In the genomic region with DNA sequence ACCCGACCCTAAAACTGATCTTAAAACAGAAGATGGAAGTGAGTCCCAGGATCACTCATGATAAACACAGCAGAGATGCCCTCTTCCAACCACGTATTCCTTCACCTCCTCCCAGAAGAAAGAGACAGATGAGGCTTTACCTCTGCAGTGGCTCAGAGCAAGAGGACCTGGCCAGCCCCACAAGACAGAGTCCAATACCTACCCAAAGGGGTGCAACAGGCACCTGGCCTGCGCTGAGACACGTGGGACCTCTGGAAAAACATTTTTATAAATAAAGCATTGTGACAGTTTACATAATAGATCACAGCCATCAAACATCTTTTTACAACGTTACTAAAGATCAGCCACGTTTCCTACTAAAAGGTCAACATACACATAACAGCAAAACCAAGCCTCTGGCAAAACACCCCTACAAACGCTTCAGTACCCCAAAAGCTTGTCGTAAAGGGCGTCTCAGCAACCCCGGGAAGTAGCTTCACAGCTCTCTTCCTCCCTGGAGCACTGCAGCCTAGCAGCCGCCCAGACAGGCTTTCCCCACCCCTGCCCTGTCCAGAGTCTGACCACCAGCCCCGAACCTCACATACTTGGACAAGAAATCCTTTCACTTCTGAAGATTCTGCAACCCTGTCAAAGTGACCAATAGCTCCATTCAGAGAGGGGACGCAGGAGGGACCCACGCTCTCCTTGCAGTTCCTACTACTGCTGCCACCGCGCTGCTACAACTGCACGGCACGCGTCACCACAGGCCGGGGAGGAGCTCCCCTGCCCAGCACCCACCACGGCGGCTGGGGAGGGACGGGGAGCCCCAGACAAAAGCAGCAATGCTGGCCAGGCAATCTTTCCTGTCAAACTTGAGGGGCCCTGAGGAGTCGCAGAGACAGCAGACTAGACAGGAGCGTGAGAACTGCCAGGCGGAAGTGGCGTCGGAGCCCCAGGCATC, we compare ENCODE assay signal across 10 cellular contexts. TPM values are rescaled to one million over a fixed set of nuclear protein-coding genes. Genes with fewer than 3 reads are reported as not detected.
DNase-seq lines count a peak whose midpoint lies in the region; ATAC-seq and TF ChIP-seq lines count a peak whose summit lies in the region.
"Had no signal": no experiment of that assay in that cellular context is flagged by ENCODE, and none has a peak within 500 bp of the region (broad histone marks: within the 10 kb centered on the region; RNA-seq: fewer than 3 reads in every experiment).

No MANE protein-coding gene starts in this region.

- H3K36me3 ChIP-seq in SK-N-SH (replicated peaks in 1 of 2; ENCODE audit: control insufficient read depth in 1 of 2, insufficient read depth in 2 of 2, low read length in 1 of 2), result peaks cover 0 to 5% of the 10 kb centered on the region in 2 experiments

- no peak for ATAC-seq in SK-N-SH treated with all-trans-retinoic acid at 6 μM for 48 hours
- no peak for ATAC-seq in T-cell (replicated peaks in 1 of 4)
- ATAC-seq in stimulated activated effector memory CD8-positive, alpha-beta T cell treated with anti-CD3 and anti-CD28 coated beads, Interleukin-12 subunit alpha, Interleukin-12 subunit beta, amount 100 ng/mL, for 72 hours, result no peak

- POLR2A ChIA-PET in SK-N-SH (lab: Yijun Ruan, JAX), result interaction anchor here (1.3 kb wide), 1 partner anchor 59 kb away, joined by 3 read pairs; no protein-coding TSS in a partner anchor
- POLR2A ChIA-PET in T-cell (lab: Charles Lee), result interaction anchor here in 1 of 2 donors (0.6 kb wide), 1 partner anchor 501 kb away, joined by 3 read pairs; no protein-coding TSS in a partner anchor

- H3F3A ChIP-seq in SK-N-SH (replicated peaks; ENCODE audit: insufficient read depth), result peaks cover 6% of the 10 kb centered on the region

- DNase-seq in SK-N-SH (no peak), T-cell (no peak), fibroblast of the aortic adventitia (ENCODE audit: low read depth) (peak; percentile 8), activated gamma-delta T cell (lab: John Stamatoyannopoulos, UW) (no peak), NCI-H82 (lab: John Stamatoyannopoulos, UW) (no peak)
- no peak for DNase-seq in stimulated activated effector memory CD8-positive, alpha-beta T cell treated with anti-CD3 and anti-CD28 coated beads, Interleukin-12 subunit alpha, Interleukin-12 subunit beta, amount 100 ng/mL, for 72 hours (ENCODE audit: low spot score in 2 of 2)
- no peak for DNase-seq in NK-92 treated with Interleukin-12 subunit alpha and Interleukin-12 subunit beta, amount 100 ng/mL, for 24 hours (lab: John Stamatoyannopoulos, UW)
- DNase-seq: activated CD8-positive, alpha-beta memory T cell treated with anti-CD3 and anti-CD28 coated beads, Interleukin-2, amount 50 U/mL, for 4 hours; NCI-H446 had no signal

- H3K9me3 ChIP-seq in SK-N-SH, result no peaks in the 10 kb centered on the region

- no peak for TF ChIP-seq CTCF in SK-N-SH (IDR thresholded peaks at IDR 0.05)
- TF ChIP-seq CTCF in fibroblast of the aortic adventitia (IDR thresholded peaks at IDR 0.05; ENCODE audit: insufficient read depth, low read length), result no peak

- TF ChIP-seq EP300 in SK-N-SH (IDR thresholded peaks at IDR 0.05; ENCODE audit: borderline replicate concordance in 1 of 2, low read depth in 1 of 2, low read length in 1 of 2), result no peak

- WGBS in SK-N-SH (ENCODE audit: low lambda C conversion rate), result 93% methylated on average over 20 of the region's 28 CpGs

- H3K79me2 ChIP-seq in SK-N-SH (ENCODE audit: insufficient read depth), result peaks cover 54% of the 10 kb centered on the region

- no peak overlapping the region; a peak in 1 of 4 replicates for H3K4me3 ChIP-seq in SK-N-SH (ENCODE audit: low read depth in 2 of 2, low read length in 1 of 2)
- H3K4me3 ChIP-seq in fibroblast of the aortic adventitia (ENCODE audit: low read depth, low read length), result peak overlapping the region; percentile 62

- no peaks in the 10 kb centered on the region for H3K9me2 ChIP-seq in SK-N-SH

- no peaks in the 10 kb centered on the region for H3K27me3 Mint-ChIP-seq in T-cell

- H4K20me1 ChIP-seq in SK-N-SH (ENCODE audit: insufficient read depth), result peaks cover 55% of the 10 kb centered on the region

- H3K27ac ChIP-seq in SK-N-SH (ENCODE audit: low read depth in 2 of 2, low read length in 1 of 2), result no peak overlapping the region

- peaks cover 20 to 27% of the 10 kb centered on the region in 2 experiments; a peak in 3 of 4 replicates for H3K4me1 ChIP-seq in SK-N-SH (ENCODE audit: control insufficient read depth in 1 of 2, insufficient read depth in 2 of 2, low read depth in 1 of 2, low read length in 1 of 2)

- no peak overlapping the region for H3K9ac ChIP-seq in SK-N-SH

- H3K27ac Mint-ChIP-seq in T-cell, result peak overlapping the region in 1 of 2 donors; percentile 34
- H3K27ac Mint-ChIP-seq in stimulated activated effector memory CD8-positive, alpha-beta T cell treated with anti-CD3 and anti-CD28 coated beads, Interleukin-12 subunit alpha, Interleukin-12 subunit beta, amount 100 ng/mL, for 72 hours, result peak overlapping the region; percentile 21

- no peaks in the 10 kb centered on the region for H3K9me3 Mint-ChIP-seq in T-cell
- H3K9me3 Mint-ChIP-seq in stimulated activated effector memory CD8-positive, alpha-beta T cell treated with anti-CD3 and anti-CD28 coated beads, Interleukin-12 subunit alpha, Interleukin-12 subunit beta, amount 100 ng/mL, for 72 hours, result no peaks in the 10 kb centered on the region

- H3K4me2 ChIP-seq in SK-N-SH, result peak overlapping the region; percentile 89

- H3K36me3 Mint-ChIP-seq in T-cell, result no peaks in the 10 kb centered on the region
- peaks cover 36% of the 10 kb centered on the region for H3K36me3 Mint-ChIP-seq in stimulated activated effector memory CD8-positive, alpha-beta T cell treated with anti-CD3 and anti-CD28 coated beads, Interleukin-12 subunit alpha, Interleukin-12 subunit beta, amount 100 ng/mL, for 72 hours

- H3K27me3 ChIP-seq in SK-N-SH (ENCODE audit: insufficient read depth), result no peaks in the 10 kb centered on the region

- CTCF ChIA-PET in SK-N-SH (lab: Yijun Ruan, JAX), result interaction anchor here (1.1 to 4.2 kb wide), 5 partner anchors 10 to 52 kb away, joined by 3 to 16 read pairs (median 4); no protein-coding TSS in a partner anchor
- CTCF ChIA-PET in T-cell (lab: Charles Lee), result interaction anchor here (0.6 to 0.7 kb wide), 2 partner anchors 71 to 838 kb away, joined by 3 to 6 read pairs; no protein-coding TSS in a partner anchor

- TF ChIP-seq RAD21 in SK-N-SH (IDR thresholded peaks at IDR 0.05; ENCODE audit: low read length), result no peak

- peaks cover 66 to 67% (median 66%) of the 10 kb centered on the region in 3 donors for H3K4me1 Mint-ChIP-seq in T-cell
- peaks cover 67% of the 10 kb centered on the region for H3K4me1 Mint-ChIP-seq in stimulated activated effector memory CD8-positive, alpha-beta T cell treated with anti-CD3 and anti-CD28 coated beads, Interleukin-12 subunit alpha, Interleukin-12 subunit beta, amount 100 ng/mL, for 72 hours

- H3K4me3 Mint-ChIP-seq in T-cell, result peak overlapping the region; percentile 75 to 81 (median 75)
- peak overlapping the region; percentile 61 for H3K4me3 Mint-ChIP-seq in stimulated activated effector memory CD8-positive, alpha-beta T cell treated with anti-CD3 and anti-CD28 coated beads, Interleukin-12 subunit alpha, Interleukin-12 subunit beta, amount 100 ng/mL, for 72 hours

- no peak overlapping the region for H2AFZ ChIP-seq in SK-N-SH (ENCODE audit: low read depth)

TF ChIP-seq in SK-N-SH, 30 proteins besides CTCF, POLR2A, EP300 and RAD21 (continues in another document):
- TF ChIP-seq, protein P1, sequence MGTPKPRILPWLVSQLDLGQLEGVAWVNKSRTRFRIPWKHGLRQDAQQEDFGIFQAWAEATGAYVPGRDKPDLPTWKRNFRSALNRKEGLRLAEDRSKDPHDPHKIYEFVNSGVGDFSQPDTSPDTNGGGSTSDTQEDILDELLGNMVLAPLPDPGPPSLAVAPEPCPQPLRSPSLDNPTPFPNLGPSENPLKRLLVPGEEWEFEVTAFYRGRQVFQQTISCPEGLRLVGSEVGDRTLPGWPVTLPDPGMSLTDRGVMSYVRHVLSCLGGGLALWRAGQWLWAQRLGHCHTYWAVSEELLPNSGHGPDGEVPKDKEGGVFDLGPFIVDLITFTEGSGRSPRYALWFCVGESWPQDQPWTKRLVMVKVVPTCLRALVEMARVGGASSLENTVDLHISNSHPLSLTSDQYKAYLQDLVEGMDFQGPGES (IDR thresholded peaks at IDR 0.05; ENCODE audit: low read depth, low read length), result no peak
- TF ChIP-seq GABPA (IDR thresholded peaks at IDR 0.05; ENCODE audit: low read depth), result no peak
- no peak for TF ChIP-seq SMC3 (IDR thresholded peaks at IDR 0.05; ENCODE audit: low read depth, low read length)
- no peak for TF ChIP-seq FOXM1 (IDR thresholded peaks at IDR 0.05; ENCODE audit: low read depth)
- no peak for TF ChIP-seq CHD2 (IDR thresholded peaks at IDR 0.05; ENCODE audit: low read length, partially characterized antibody)
- TF ChIP-seq FOSL2 (IDR thresholded peaks at IDR 0.05; ENCODE audit: borderline replicate concordance, low read depth), result no peak

TF ChIP-seq in SK-N-SH treated with all-trans-retinoic acid at 6 μM for 48 hours, 23 proteins besides CTCF, POLR2A, EP300 and RAD21 (continues in another document):
- TF ChIP-seq ESRRG (CRISPR knock-in tag; IDR thresholded peaks at IDR 0.05) (no peak), SNAI2 (CRISPR knock-in tag; IDR thresholded peaks at IDR 0.05) (no peak), ARNTL (CRISPR knock-in tag; IDR thresholded peaks at IDR 0.05; ENCODE audit: borderline replicate concordance, low read depth) (no peak)
- TF ChIP-seq, protein P2, sequence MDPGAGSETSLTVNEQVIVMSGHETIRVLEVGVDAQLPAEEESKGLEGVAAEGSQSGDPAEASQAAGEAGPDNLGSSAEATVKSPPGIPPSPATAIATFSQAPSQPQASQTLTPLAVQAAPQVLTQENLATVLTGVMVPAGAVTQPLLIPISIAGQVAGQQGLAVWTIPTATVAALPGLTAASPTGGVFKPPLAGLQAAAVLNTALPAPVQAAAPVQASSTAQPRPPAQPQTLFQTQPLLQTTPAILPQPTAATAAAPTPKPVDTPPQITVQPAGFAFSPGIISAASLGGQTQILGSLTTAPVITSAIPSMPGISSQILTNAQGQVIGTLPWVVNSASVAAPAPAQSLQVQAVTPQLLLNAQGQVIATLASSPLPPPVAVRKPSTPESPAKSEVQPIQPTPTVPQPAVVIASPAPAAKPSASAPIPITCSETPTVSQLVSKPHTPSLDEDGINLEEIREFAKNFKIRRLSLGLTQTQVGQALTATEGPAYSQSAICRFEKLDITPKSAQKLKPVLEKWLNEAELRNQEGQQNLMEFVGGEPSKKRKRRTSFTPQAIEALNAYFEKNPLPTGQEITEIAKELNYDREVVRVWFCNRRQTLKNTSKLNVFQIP (CRISPR knock-in tag; IDR thresholded peaks at IDR 0.05; ENCODE audit: borderline replicate concordance, low read depth), result no peak

RNA-seq across cellular contexts. Expression of a gene that starts 2.8 kb away (rescaled TPM):
- polyA plus RNA-seq in SK-N-SH (2012; rRNA removed), result 2.9 and 4.8 TPM in 2 replicates
- polyA plus RNA-seq in SK-N-SH (2012; cell fraction: cytosol; rRNA removed), result 6.3 and 6.6 TPM in 2 replicates
- 17.4 and 27.1 TPM in 2 replicates for polyA plus RNA-seq in SK-N-SH (2012; cell fraction: nucleus; rRNA removed)
- 10 to 100 TPM; 21.7 to 39.5 (median 35.2) TPM for total RNA-seq in T-cell
- total RNA-seq in fibroblast of the aortic adventitia (ENCODE audit: low replicate concordance), result 2.9 and 5.4 TPM in 2 replicates

RNA-seq across cellular contexts. Expression of a gene that starts 59.3 kb away (rescaled TPM):
- polyA plus RNA-seq in SK-N-SH (2012; rRNA removed), result 52.2 and 64.6 TPM in 2 replicates
- 36.9 and 51.7 TPM in 2 replicates for polyA plus RNA-seq in SK-N-SH (2012; cell fraction: cytosol; rRNA removed)
- 45.2 and 49.2 TPM in 2 replicates for polyA plus RNA-seq in SK-N-SH (2012; cell fraction: nucleus; rRNA removed)
- total RNA-seq in T-cell (10 to 100 TPM; 40.5 to 55.5 (median 54.4) TPM), fibroblast of the aortic adventitia (ENCODE audit: low replicate concordance) (27.7 and 31.0 TPM in 2 replicates)
